20 cellular contexts compared by ENCODE assay signal in the genomic region with DNA sequence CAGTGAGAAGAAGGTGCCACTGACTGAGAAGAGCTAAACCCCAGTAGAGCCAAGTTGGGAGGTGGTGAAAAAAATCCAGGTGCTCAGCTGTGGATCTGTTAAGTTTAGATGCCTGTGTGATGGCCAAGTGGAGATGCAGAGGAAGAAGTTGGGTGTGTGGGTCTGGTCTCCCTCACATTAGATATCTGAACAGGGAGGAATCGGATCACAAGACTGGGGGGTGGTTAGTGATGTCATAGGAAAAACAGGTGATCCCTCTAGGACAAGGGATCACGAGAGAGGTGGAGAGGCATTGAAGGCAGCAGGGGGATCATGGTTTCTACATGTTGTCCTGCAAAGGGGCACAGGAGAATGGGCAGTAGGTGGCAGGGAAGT. TPM values are rescaled to one million over a fixed set of nuclear protein-coding genes. Genes with fewer than 3 reads are reported as not detected.
"Had no signal": no experiment of that assay in that cellular context is flagged by ENCODE, and none has a peak within 500 bp of the region (broad histone marks: within the 10 kb centered on the region; RNA-seq: fewer than 3 reads in every experiment).

No MANE protein-coding gene starts in this region.

- H3K4me3 ChIP-seq: breast epithelium, coronary artery, lower lobe of right lung, pancreas, psoas muscle, right atrium auricular region, tibial artery had no signal

- H3K4me3 Mint-ChIP-seq: activated B cell treated with CpG ODN at 0.5 μM for 24 hours; activated CD4-positive, alpha-beta T cell treated with anti-CD3 and anti-CD28 coated beads for 36 hours; activated naive CD8-positive, alpha-beta T cell treated with anti-CD3 and anti-CD28 coated beads for 36 hours; naive thymus-derived CD8-positive, alpha-beta T cell; stimulated activated naive CD8-positive, alpha-beta T cell treated with anti-CD3 and anti-CD28 coated beads, Interleukin-15, amount 100 ng/mL, for 72 hours had no signal

- H3K36me3 ChIP-seq: breast epithelium, lower lobe of right lung, neutrophil, pancreas, tibial artery had no signal

- H3K27ac ChIP-seq: breast epithelium, coronary artery, lower lobe of right lung, neutrophil, pancreas, psoas muscle, right atrium auricular region, tibial artery had no signal

- H3K9me3 ChIP-seq: breast epithelium, lower lobe of right lung, neutrophil, pancreas, psoas muscle, right atrium auricular region, tibial artery had no signal

- H3K4me1 ChIP-seq: breast epithelium, lower lobe of right lung, psoas muscle, tibial artery had no signal

- H3K27ac Mint-ChIP-seq: activated B cell treated with CpG ODN at 0.5 μM for 24 hours; activated CD4-positive, alpha-beta T cell treated with anti-CD3 and anti-CD28 coated beads for 36 hours; activated naive CD8-positive, alpha-beta T cell treated with anti-CD3 and anti-CD28 coated beads for 36 hours; naive thymus-derived CD8-positive, alpha-beta T cell; stimulated activated naive CD8-positive, alpha-beta T cell treated with anti-CD3 and anti-CD28 coated beads, Interleukin-15, amount 100 ng/mL, for 72 hours had no signal

- FAIRE-seq: astrocyte, pancreas had no signal

- H3K27me3 ChIP-seq: breast epithelium, neutrophil, pancreas, right atrium auricular region, tibial artery had no signal

- ATAC-seq: activated CD4-positive, alpha-beta T cell treated with anti-CD3 and anti-CD28 coated beads for 36 hours; left lobe of liver; naive thymus-derived CD8-positive, alpha-beta T cell; pancreas; psoas muscle; stimulated activated naive CD8-positive, alpha-beta T cell treated with anti-CD3 and anti-CD28 coated beads, Interleukin-15, amount 100 ng/mL, for 72 hours had no signal

- H3K4me1 Mint-ChIP-seq: activated B cell treated with CpG ODN at 0.5 μM for 24 hours; activated CD4-positive, alpha-beta T cell treated with anti-CD3 and anti-CD28 coated beads for 36 hours; activated naive CD8-positive, alpha-beta T cell treated with anti-CD3 and anti-CD28 coated beads for 36 hours; naive thymus-derived CD8-positive, alpha-beta T cell; stimulated activated naive CD8-positive, alpha-beta T cell treated with anti-CD3 and anti-CD28 coated beads, Interleukin-15, amount 100 ng/mL, for 72 hours had no signal

- DNase-seq: activated B cell treated with CpG ODN at 0.5 μM for 24 hours; activated CD4-positive, alpha-beta T cell treated with anti-CD3 and anti-CD28 coated beads for 36 hours; activated CD4-positive, alpha-beta T cell treated with anti-CD3 and anti-CD28 coated beads, Interleukin-2, amount 50 U/mL, for 48 hours; activated naive CD4-positive, alpha-beta T cell treated with Interleukin-2 at 50 U/mL for 16 hours; activated naive CD8-positive, alpha-beta T cell treated with anti-CD3 and anti-CD28 coated beads for 36 hours; activated T-cell treated with anti-CD3 and anti-CD28 coated beads, Interleukin-2, amount 50 U/mL, for 48 hours; lower lobe of right lung; naive thymus-derived CD8-positive, alpha-beta T cell; pancreas; psoas muscle; stimulated activated CD4-positive, alpha-beta T cell treated with anti-CD3 and anti-CD28 coated beads, Interleukin-1b, Interleukin-23, amount 100 ng/mL, for 48 hours; stimulated activated naive CD8-positive, alpha-beta T cell treated with anti-CD3 and anti-CD28 coated beads, Interleukin-15, amount 100 ng/mL, for 72 hours; T-helper 1 cell; tibial artery had no signal

RNA-seq across cellular contexts. Expression of a gene that starts 22.6 kb away (rescaled TPM):
- total RNA-seq: activated B cell treated with CpG ODN at 0.5 μM for 24 hours; activated naive CD8-positive, alpha-beta T cell treated with anti-CD3 and anti-CD28 coated beads for 36 hours; naive thymus-derived CD8-positive, alpha-beta T cell had no signal
- polyA plus RNA-seq: naive thymus-derived CD8-positive, alpha-beta T cell had no signal
